8 cellular contexts compared by ENCODE assay signal in the genomic region with DNA sequence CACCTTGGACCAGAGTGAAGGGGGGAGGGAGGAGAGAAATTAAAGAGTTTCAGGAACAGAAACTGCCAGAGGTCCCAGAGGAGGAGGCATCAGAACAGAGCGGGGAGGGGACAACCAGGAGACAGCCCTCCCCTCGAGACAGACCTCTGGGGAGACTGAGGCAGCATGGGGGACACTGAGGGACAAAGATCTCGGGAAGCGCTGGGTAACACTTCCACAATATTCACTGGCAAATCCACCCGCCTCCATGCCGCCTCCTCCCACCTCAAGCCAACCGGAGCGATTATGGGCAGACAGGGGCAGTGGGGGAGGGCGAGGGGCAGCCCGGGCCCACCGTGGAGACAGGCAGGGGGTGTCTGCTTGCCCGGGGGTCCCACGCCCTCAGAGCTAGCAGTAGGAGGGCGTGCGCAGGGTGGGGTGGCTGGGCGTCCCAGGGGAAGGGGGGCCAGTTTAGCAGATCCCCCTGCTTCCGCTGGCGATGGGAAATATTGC. TPM values are rescaled to one million over a fixed set of nuclear protein-coding genes. Genes with fewer than 3 reads are reported as not detected.
DNase-seq lines count a peak whose midpoint lies in the region; ATAC-seq and TF ChIP-seq lines count a peak whose summit lies in the region.

No MANE protein-coding gene starts in this region.

- in situ Hi-C loops in astrocyte of the cerebellum (cut with HindIII; ENCODE audit: low sequenced_read_pairs), result no loop called here

- H3K4me1 ChIP-seq in heart right ventricle, result peaks cover 7 to 87% (median 78%) of the 10 kb centered on the region in 9 donors

- no peaks in the 10 kb centered on the region for H3K9me3 Mint-ChIP-seq in memory B cell

- no peak for ATAC-seq in heart right ventricle
- ATAC-seq in Right ventricle myocardium inferior, result no peak
- ATAC-seq in memory B cell (ENCODE audit: low read depth), result peak; percentile 65
- no peak for ATAC-seq in GM19395 (IDR thresholded peaks at IDR 0.05; ENCODE audit: unreplicated experiment)
- no peak for ATAC-seq in HG03521 (IDR thresholded peaks at IDR 0.05; ENCODE audit: unreplicated experiment)

- H3K27ac ChIP-seq in heart right ventricle, result peak overlapping the region; percentile 73 to 99 (median 94)

- H3K27me3 ChIP-seq in heart right ventricle, result peaks cover 0 to 52% (median 0%) of the 10 kb centered on the region in 7 donors

- H3K4me1 Mint-ChIP-seq in memory B cell, result peaks cover 35% of the 10 kb centered on the region

- peaks cover 21% of the 10 kb centered on the region for H3K27me3 Mint-ChIP-seq in memory B cell

- H3K27ac Mint-ChIP-seq in memory B cell, result peak overlapping the region; percentile 76

- no peak for DNase-seq in heart right ventricle
- no peak for DNase-seq in Right ventricle myocardium inferior (ENCODE audit: missing footprints)
- no peak for DNase-seq in astrocyte of the cerebellum (ENCODE audit: low read depth)
- peak in 1 of 2 donors; percentile 48 for DNase-seq in memory B cell (ENCODE audit: low spot score in 2 of 2)
- DNase-seq in hypothalamus (lab: John Stamatoyannopoulos, UW), result no peak
- DNase-seq in DMS 273 treated with DMSO at 0.1 percent for 48 hours (lab: John Stamatoyannopoulos, UW), result no peak

- WGBS in heart right ventricle, 2 donors, result 8 to 13% methylated on average over 18 of the region's 18 CpGs

- no peak for TF ChIP-seq CTCF in heart right ventricle (IDR thresholded peaks at IDR 0.05)
- no peak for TF ChIP-seq CTCF in astrocyte of the cerebellum (IDR thresholded peaks at IDR 0.05; ENCODE audit: low read depth, low read length, missing control alignments)

- H3K9me3 ChIP-seq in heart right ventricle, result no peaks in the 10 kb centered on the region

- H3K36me3 ChIP-seq in heart right ventricle, result no peaks in the 10 kb centered on the region

- H3K36me3 Mint-ChIP-seq in memory B cell, result peaks cover 2% of the 10 kb centered on the region

- H3K4me3 Mint-ChIP-seq in memory B cell, result peak overlapping the region; percentile 92

- intact Hi-C loops in heart right ventricle (cut with DNase I), result loop anchor here in 2 of 10 donors (2.0 to 5.0 kb wide), 2 partner anchors 16 to 45 kb away; partner anchors contain the start of gene CISD3 (in 1 of the 2)
- intact Hi-C loops in Right ventricle myocardium inferior (cut with DNase I), result loop anchor here (5.0 to 10.0 kb wide), 2 partner anchors 45 to 408 kb away; partner anchors contain the start of gene PLXDC1

- H3K4me3 ChIP-seq in heart right ventricle (peak overlapping the region; percentile 67 to 99 (median 90)), astrocyte of the cerebellum (ENCODE audit: low read depth, low read length) (peak overlapping the region; percentile 93)

RNA-seq across cellular contexts. Expression of gene PCGF2, which starts 1.2 kb away (rescaled TPM):
- 10 to 100 TPM; 15.8 to 30.0 (median 22.8) TPM for total RNA-seq in heart right ventricle
- 10 to 100 TPM; 23.8 to 51.6 TPM for polyA plus RNA-seq in heart right ventricle
- 24.4 TPM for total RNA-seq in Right ventricle myocardium inferior

RNA-seq across cellular contexts. Expression of gene PSMB3, which starts 5.6 kb away (rescaled TPM):
- total RNA-seq in heart right ventricle (100 to 1,000 TPM; 148 to 220 (median 162) TPM), Right ventricle myocardium inferior (175 TPM)
- polyA plus RNA-seq in heart right ventricle, result 100 to 1,000 TPM; 359 to 379 TPM

RNA-seq across cellular contexts. Expression of gene CISD3, which starts 16.8 kb away (rescaled TPM):
- total RNA-seq in heart right ventricle (10 to 100 TPM; 58.1 to 84.1 (median 69.4) TPM), Right ventricle myocardium inferior (84.7 TPM)
- 10 to 100 TPM; 50.5 to 83.6 TPM for polyA plus RNA-seq in heart right ventricle

RNA-seq across cellular contexts. Expression of gene MLLT6, which starts 41.9 kb away (rescaled TPM):
- total RNA-seq in heart right ventricle (100 to 1,000 TPM in 1 of 10 donors, 10 to 100 TPM in 9; 56.3 to 100 (median 67.5) TPM), Right ventricle myocardium inferior (71.1 TPM)
- polyA plus RNA-seq in heart right ventricle, result 100 to 1,000 TPM in 1 of 2 donors, 10 to 100 TPM in 1; 17.3 to 104 TPM

RNA-seq across cellular contexts. Expression of gene PIP4K2B, which starts 52.4 kb away (rescaled TPM):
- total RNA-seq in heart right ventricle (10 to 100 TPM; 37.9 to 51.9 (median 47.5) TPM), Right ventricle myocardium inferior (49.7 TPM)
- 10 to 100 TPM; 15.3 to 20.3 TPM for polyA plus RNA-seq in heart right ventricle
